Comparison of ENCODE assay signal across 10 cellular contexts in the genomic region with DNA sequence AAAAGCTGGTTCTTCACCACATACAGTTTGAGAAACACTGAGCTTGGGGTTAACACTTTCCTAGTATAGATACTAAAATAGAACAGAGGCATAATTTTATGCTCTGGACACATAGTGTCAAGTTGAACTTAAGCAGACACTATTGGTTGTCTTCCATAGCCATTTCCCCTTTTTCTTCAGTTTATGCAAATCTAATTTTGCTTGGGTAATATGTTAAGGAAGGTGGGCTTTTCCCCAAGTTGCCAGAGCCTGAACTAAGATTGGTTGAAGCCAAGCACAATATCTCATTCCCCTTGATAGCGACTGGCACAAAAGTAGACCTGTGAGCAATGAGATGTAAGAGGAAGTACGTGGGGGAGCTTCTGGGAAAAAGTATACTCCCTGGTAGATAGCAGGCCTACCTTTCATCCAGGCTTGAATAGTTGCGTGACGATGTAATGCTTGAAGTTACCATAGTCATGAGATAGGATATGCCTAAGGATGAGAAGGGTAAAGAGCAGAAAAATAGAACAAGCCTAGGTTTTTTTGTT. TPM values are rescaled to one million over a fixed set of nuclear protein-coding genes. Genes with fewer than 3 reads are reported as not detected.
DNase-seq lines count a peak whose midpoint lies in the region; ATAC-seq lines count a peak whose summit lies in the region.
"Had no signal": no experiment of that assay in that cellular context is flagged by ENCODE, and none has a peak within 500 bp of the region (broad histone marks: within the 10 kb centered on the region; RNA-seq: fewer than 3 reads in every experiment).

No MANE protein-coding gene starts in this region.

- no peak overlapping the region for H2BK120ac ChIP-seq in mesenchymal stem cell (ENCODE audit: low read depth, low read length)

- no peak for DNase-seq in mesenchymal stem cell
- DNase-seq in stimulated activated CD4-positive, alpha-beta T cell treated with anti-CD3 and anti-CD28 coated beads, Interleukin-15, amount 100 ng/mL, for 24 hours, result no peak
- no peak for DNase-seq in OCI-M2 (lab: John Stamatoyannopoulos, UW; ENCODE audit: unreplicated experiment)
- DNase-seq in NCI-H345 (lab: John Stamatoyannopoulos, UW), result no peak
- DNase-seq: anterior cingulate cortex, pancreas had no signal

- peaks cover under 1% of the 10 kb centered on the region for H3K79me1 ChIP-seq in mesenchymal stem cell (replicated peaks; ENCODE audit: low read length, poor library complexity, severe bottlenecking)

- H3K9ac ChIP-seq in mesenchymal stem cell (ENCODE audit: low read length), result peak overlapping the region; percentile 75

- no peak overlapping the region for H2BK15ac ChIP-seq in mesenchymal stem cell (ENCODE audit: low read depth, poor library complexity, severe bottlenecking)

- H3K4me3 Mint-ChIP-seq in activated T-helper 17 cell treated with anti-CD3 and anti-CD28 coated beads, Interleukin-2, amount 50 U/mL, for 72 hours, result no peak overlapping the region

- no peak overlapping the region for H2AK5ac ChIP-seq in mesenchymal stem cell (ENCODE audit: low read length, severe bottlenecking)

- WGBS in mesenchymal stem cell, result 92% methylated on average over 4 of the region's 4 CpGs

- peak overlapping the region; percentile 51 for H3K27ac ChIP-seq in ACC112 (ENCODE audit: low read depth, low read length)
- H3K27ac ChIP-seq in mesenchymal stem cell (ENCODE audit: low read length, poor library complexity, severe bottlenecking), result no peak overlapping the region
- H3K27ac ChIP-seq: pancreas had no signal

- H2AFZ ChIP-seq in ACC112 (ENCODE audit: low read length, unreplicated experiment) (peak overlapping the region; percentile 28), mesenchymal stem cell (ENCODE audit: low read depth, low read length) (no peak overlapping the region)

- no peak overlapping the region for H4K91ac ChIP-seq in mesenchymal stem cell (ENCODE audit: low read length)

- no peaks in the 10 kb centered on the region for H3K4me1 Mint-ChIP-seq in activated T-helper 17 cell treated with anti-CD3 and anti-CD28 coated beads, Interleukin-2, amount 50 U/mL, for 72 hours

- no peak overlapping the region for H2BK12ac ChIP-seq in mesenchymal stem cell (ENCODE audit: low read length in 2 of 2)

- no peak overlapping the region for H2BK5ac ChIP-seq in mesenchymal stem cell (ENCODE audit: low read depth, low read length, poor library complexity, severe bottlenecking)

- H3K79me2 ChIP-seq in ACC112 (ENCODE audit: control insufficient read depth, insufficient read depth, low read length, unreplicated experiment), result no peaks in the 10 kb centered on the region

- H3K4me3 ChIP-seq in ACC112 (ENCODE audit: low read depth, low read length) (no peak overlapping the region), mesenchymal stem cell (ENCODE audit: insufficient read depth in 1 of 2, low read depth in 1 of 2, low read length in 2 of 2) (no peak overlapping the region)
- H3K4me3 ChIP-seq: pancreas had no signal

- ATAC-seq in HG02588 (IDR thresholded peaks at IDR 0.05; ENCODE audit: unreplicated experiment) (peak; percentile 51), HG02870 (IDR thresholded peaks at IDR 0.05; ENCODE audit: unreplicated experiment) (no peak)
- ATAC-seq in activated T-helper 17 cell treated with anti-CD3 and anti-CD28 coated beads, Interleukin-2, amount 50 U/mL, for 72 hours (replicated peaks), result no peak

- no peak overlapping the region for H3K18ac ChIP-seq in mesenchymal stem cell (ENCODE audit: low read depth in 1 of 2, low read length in 2 of 2)

- H3K27me3 ChIP-seq in ACC112 (ENCODE audit: insufficient read depth, low read length) (no peaks in the 10 kb centered on the region), mesenchymal stem cell (ENCODE audit: control insufficient read depth in 1 of 2, insufficient read depth in 1 of 2, low read length in 2 of 2) (no peaks in the 10 kb centered on the region)
- H3K27me3 ChIP-seq: pancreas had no signal

- peaks cover 36% of the 10 kb centered on the region for H3K4me1 ChIP-seq in ACC112 (ENCODE audit: control insufficient read depth, insufficient read depth, low read length, unreplicated experiment)
- no peaks in the 10 kb centered on the region for H3K4me1 ChIP-seq in mesenchymal stem cell (ENCODE audit: control insufficient read depth, insufficient read depth, low read depth, low read length)

- no peak overlapping the region for H3K4ac ChIP-seq in mesenchymal stem cell (ENCODE audit: low read depth in 1 of 2, low read length in 2 of 2)

- H3K9me3 ChIP-seq in mesenchymal stem cell (ENCODE audit: control insufficient read depth, low read length), result no peaks in the 10 kb centered on the region
- H3K9me3 ChIP-seq: pancreas had no signal

- no peak overlapping the region for H3K14ac ChIP-seq in mesenchymal stem cell (ENCODE audit: low read length in 2 of 2)

- H3K36me3 Mint-ChIP-seq in activated T-helper 17 cell treated with anti-CD3 and anti-CD28 coated beads, Interleukin-2, amount 50 U/mL, for 72 hours (ENCODE audit: low read depth), result peaks cover 29% of the 10 kb centered on the region

- no peak overlapping the region for H3K4me2 ChIP-seq in mesenchymal stem cell (ENCODE audit: low read length, poor library complexity, severe bottlenecking)

- H3K27me3 Mint-ChIP-seq in activated T-helper 17 cell treated with anti-CD3 and anti-CD28 coated beads, Interleukin-2, amount 50 U/mL, for 72 hours, result no peaks in the 10 kb centered on the region

- peak overlapping the region; percentile 44 for H3K27ac Mint-ChIP-seq in activated T-helper 17 cell treated with anti-CD3 and anti-CD28 coated beads, Interleukin-2, amount 50 U/mL, for 72 hours

- H3K23ac ChIP-seq in mesenchymal stem cell (ENCODE audit: low read length in 2 of 2), result no peak overlapping the region

- 0 out of 2 replicates have a peak, but pooled peaks cover 3% of the 10 kb centered on the region for H3K36me3 ChIP-seq in ACC112 (ENCODE audit: insufficient read depth, low read length)
- H3K36me3 ChIP-seq in mesenchymal stem cell (ENCODE audit: control insufficient read depth in 1 of 2, insufficient read depth in 2 of 2, low read depth in 1 of 2, low read length in 2 of 2), result peaks cover 2 to 21% of the 10 kb centered on the region in 2 experiments

- H4K8ac ChIP-seq in mesenchymal stem cell (ENCODE audit: low read length), result no peak overlapping the region

- H3K9me3 Mint-ChIP-seq in activated T-helper 17 cell treated with anti-CD3 and anti-CD28 coated beads, Interleukin-2, amount 50 U/mL, for 72 hours, result no peaks in the 10 kb centered on the region

RNA-seq across cellular contexts. Expression of gene POPDC2, which starts 4.5 kb away (rescaled TPM):
- 1 to 10 TPM; 4.0 to 4.7 TPM for total RNA-seq in activated T-helper 17 cell treated with anti-CD3 and anti-CD28 coated beads, Interleukin-2, amount 50 U/mL, for 72 hours
- 0.40 TPM for polyA plus RNA-seq in mesenchymal stem cell (2013, experiment 1 of 2)
- 0.45 TPM for polyA plus RNA-seq in mesenchymal stem cell (2013, experiment 2 of 2)

RNA-seq across cellular contexts. Expression of gene COX17, which starts 12.3 kb away (rescaled TPM):
- total RNA-seq in activated T-helper 17 cell treated with anti-CD3 and anti-CD28 coated beads, Interleukin-2, amount 50 U/mL, for 72 hours, result 10 to 100 TPM; 55.7 to 65.4 TPM
- 62.6 TPM for polyA plus RNA-seq in mesenchymal stem cell (2013, experiment 1 of 2)
- 62.2 TPM for polyA plus RNA-seq in mesenchymal stem cell (2013, experiment 2 of 2)

RNA-seq across cellular contexts. Expression of gene CFAP91, which starts 37.9 kb away (rescaled TPM):
- total RNA-seq in activated T-helper 17 cell treated with anti-CD3 and anti-CD28 coated beads, Interleukin-2, amount 50 U/mL, for 72 hours, result 1 to 10 TPM in 1 of 2 donors, not detected in 1; 1.6 TPM
- 0.08 TPM for polyA plus RNA-seq in mesenchymal stem cell (2013, experiment 1 of 2)
- 0.14 TPM for polyA plus RNA-seq in mesenchymal stem cell (2013, experiment 2 of 2)
